In genomic region chr1:244948416-244948815, GRCh38 we compare ENCODE assay signal across 8 cellular contexts.
"Had no signal": no experiment of that assay in that cellular context is flagged by ENCODE, and none has a peak within 500 bp of the region (broad histone marks: within the 10 kb centered on the region; RNA-seq: fewer than 3 reads in every experiment).

No MANE protein-coding gene starts in this region.

- H3K4me3 ChIP-seq: GM23248, GM23338, HAP-1 had no signal

- H3K9me3 ChIP-seq: HAP-1 had no signal

- H3K36me3 ChIP-seq: HAP-1 had no signal

- H3K27ac ChIP-seq: GM23248 had no signal

- DNase-seq: GM23248, GOT3, H7, H9, HCEC 1CT, HFFc6 had no signal

- H3K4me1 ChIP-seq: HAP-1 had no signal
